19 cellular contexts compared by ENCODE assay signal in genomic region chr7:4269086-4269485, GRCh38.
A peak's percentile ranks its signal among the peaks of the same experiment; 100 is the strongest.
DNase-seq lines count a peak whose midpoint lies in the region; ATAC-seq, FAIRE-seq and TF ChIP-seq lines count a peak whose summit lies in the region.
"Had no signal": no experiment of that assay in that cellular context is flagged by ENCODE, and none has a peak within 500 bp of the region (broad histone marks: within the 10 kb centered on the region; RNA-seq: fewer than 3 reads in every experiment).

No MANE protein-coding gene starts in this region.

- no peak for TF ChIP-seq POLR2A in Peyer's patch (IDR thresholded peaks at IDR 0.05)

- no peak for FAIRE-seq in D721Med (lab: Jason Lieb, UNC)
- FAIRE-seq: A549, GM12878, HepG2 had no signal

- no peaks in the 10 kb centered on the region for H3K27me3 ChIP-seq in Peyer's patch
- H3K27me3 ChIP-seq: BLaER1 had no signal

- no peak overlapping the region for H3K27ac ChIP-seq in Peyer's patch
- H3K27ac ChIP-seq: 22Rv1, A549, BLaER1 had no signal

- no peak overlapping the region for H3K4me3 ChIP-seq in Peyer's patch
- H3K4me3 ChIP-seq: A549, BLaER1, GM12878 had no signal

- no peaks in the 10 kb centered on the region for H3K4me1 ChIP-seq in Peyer's patch
- H3K4me1 ChIP-seq: A549 had no signal

- H3K9me3 ChIP-seq in Peyer's patch: no peaks in the 10 kb centered on the region
- H3K9me3 ChIP-seq: A549 had no signal

- peak; percentile 53 for DNase-seq in activated CD8-positive, alpha-beta memory T cell treated with anti-CD3 and anti-CD28 coated beads for 24 hours
- DNase-seq in activated CD8-positive, alpha-beta memory T cell treated with anti-CD3 and anti-CD28 coated beads, Interleukin-2, amount 50 U/mL, for 48 hours: no peak
- DNase-seq in left lobe of liver (ENCODE audit: low spot score) (peak; percentile 29), ureter (ENCODE audit: low spot score) (peak; percentile 29), Peyer's patch (no peak), D721Med (ENCODE audit: insufficient read length, low spot score) (no peak)
- DNase-seq: CD4-positive, alpha-beta memory T cell; DMS53; DND-41; EL; GOT3; HFFc6 had no signal

- H3K36me3 ChIP-seq in Peyer's patch: no peaks in the 10 kb centered on the region
- H3K36me3 ChIP-seq: BLaER1 had no signal

- TF ChIP-seq CTCF in Peyer's patch (IDR thresholded peaks at IDR 0.05) (no peak), D721Med (IDR thresholded peaks at IDR 0.05; ENCODE audit: insufficient read depth, missing control alignments) (no peak)

- ATAC-seq in left lobe of liver (no peak), HG03520 (IDR thresholded peaks at IDR 0.05; ENCODE audit: unreplicated experiment) (no peak)
- ATAC-seq: A549, GM12878, HCT116, HepG2 had no signal

Comparison
In these comparisons a context has a peak if more than half of its experiments do, and no peak if none do; other contexts are left out.
1. DNase-seq: peak in activated CD8-positive, alpha-beta memory T cell treated with anti-CD3 and anti-CD28 coated beads for 24 hours (single experiment), left lobe of liver (single experiment) and ureter (single experiment); none in activated CD8-positive, alpha-beta memory T cell treated with anti-CD3 and anti-CD28 coated beads, Interleukin-2, amount 50 U/mL, for 48 hours (single experiment), Peyer's patch (0 of 3) and D721Med (single experiment).